In genomic region chr22:33921576-33922181, GRCh38 we compare ENCODE assay signal across 8 cellular contexts. TPM values are rescaled to one million over a fixed set of nuclear protein-coding genes. Genes with fewer than 3 reads are reported as not detected.
A peak's percentile ranks its signal among the peaks of the same experiment; 100 is the strongest.
DNase-seq lines count a peak whose midpoint lies in the region; ATAC-seq and TF ChIP-seq lines count a peak whose summit lies in the region.

No MANE protein-coding gene starts in this region.

- CTCF ChIA-PET in HEK293T (lab: Yijun Ruan, JAX): interaction anchor here (0.6 to 1.9 kb wide), 5 partner anchors 184 to 1265 kb away, joined by 3 to 8 read pairs (median 4); no protein-coding TSS in a partner anchor

- H3K4me3 ChIP-seq in dorsolateral prefrontal cortex (peak overlapping the region; percentile 34 to 97 (median 74)), left lung (peak overlapping the region; percentile 52 to 54)

- no peaks in the 10 kb centered on the region for H3K36me3 ChIP-seq in left lung

- H3K27ac ChIP-seq in dorsolateral prefrontal cortex: peak overlapping the region in 58 of 59 donors; percentile 40 to 92 (median 80)
- H3K27ac ChIP-seq in left lung: peak overlapping the region; percentile 15 to 67

- TF ChIP-seq CTCF in dorsolateral prefrontal cortex (IDR thresholded peaks at IDR 0.05 in 54 of 56, conservative IDR thresholded peaks at IDR 0.05 in 2 of 56; ENCODE audit: low read depth in 1 of 56, partially characterized antibody in 56 of 56) (peak in 1 of 56 donors; percentile 1), left lung (IDR thresholded peaks at IDR 0.05) (no peak)

- intact Hi-C loops in dorsolateral prefrontal cortex (cut with DNase I) (loop anchor here (5.0 to 10.0 kb wide), 8 partner anchors 51 to 1233 kb away; no protein-coding TSS in a partner anchor), left lung (cut with DNase I) (no loop called here)

- H3K4me1 ChIP-seq in left lung: peaks cover 7 to 35% of the 10 kb centered on the region in 2 donors

- ATAC-seq in left lung (peak; percentile 36), HG03025 (IDR thresholded peaks at IDR 0.05; ENCODE audit: low FRiP score, unreplicated experiment) (no peak)

- DNase-seq in AG08395 (ENCODE audit: low spot score): peak; percentile 62
- peak; percentile 46 for DNase-seq in HEK293T (ENCODE audit: extremely low spot score)
- DNase-seq in SW480 (ENCODE audit: low spot score): peak; percentile 18
- peak; percentile 49 to 83 (median 70) for DNase-seq in dorsolateral prefrontal cortex
- DNase-seq in left lung: peak; percentile 50 to 83
- peak; percentile 14 for DNase-seq in stimulated activated CD8-positive, alpha-beta memory T cell treated with anti-CD3 and anti-CD28 coated beads, Interleukin-4, amount 100 ng/mL, for 24 hours (ENCODE audit: low read depth)
- no peak for DNase-seq in mesenteric fat pad (ENCODE audit: low spot score)

- POLR2A ChIA-PET in HEK293T (lab: Yijun Ruan, JAX): interaction anchor here (0.7 to 1.4 kb wide), 6 partner anchors 12 to 188 kb away, joined by 3 to 5 read pairs (median 4); no protein-coding TSS in a partner anchor

- H3K9me3 ChIP-seq in left lung: no peaks in the 10 kb centered on the region

- H3K27me3 ChIP-seq in dorsolateral prefrontal cortex: no peaks in the 10 kb centered on the region
- peaks cover 0 to 65% of the 10 kb centered on the region in 2 donors for H3K27me3 ChIP-seq in left lung

TF ChIP-seq in HEK293T, 16 proteins besides CTCF, POLR2A, EP300 and RAD21:
- TF ChIP-seq PKNOX1 (IDR thresholded peaks at IDR 0.05): no peak
- TF ChIP-seq FOXA1 (IDR thresholded peaks at IDR 0.05): no peak
- no peak for TF ChIP-seq NFRKB (IDR thresholded peaks at IDR 0.05)
- no peak for TF ChIP-seq ARNT (IDR thresholded peaks at IDR 0.05)
- no peak for TF ChIP-seq FOXK2 (IDR thresholded peaks at IDR 0.05)
- no peak for TF ChIP-seq HDGF (IDR thresholded peaks at IDR 0.05; ENCODE audit: borderline replicate concordance)
- no peak for TF ChIP-seq ZNF384 (IDR thresholded peaks at IDR 0.05)
- no peak for TF ChIP-seq BHLHE40 (IDR thresholded peaks at IDR 0.05; ENCODE audit: borderline replicate concordance)
- TF ChIP-seq TARDBP (IDR thresholded peaks at IDR 0.05): no peak
- TF ChIP-seq SUZ12 (IDR thresholded peaks at IDR 0.05): no peak
- no peak for TF ChIP-seq SP1 (IDR thresholded peaks at IDR 0.05)
- no peak for TF ChIP-seq LEF1 (IDR thresholded peaks at IDR 0.05; ENCODE audit: borderline replicate concordance)
- TF ChIP-seq CTBP1 (IDR thresholded peaks at IDR 0.05; ENCODE audit: borderline replicate concordance): no peak

RNA-seq across cellular contexts. Expression of gene LARGE1, which starts 1.4 kb away (rescaled TPM):
- total RNA-seq in dorsolateral prefrontal cortex (100 to 1,000 TPM in 82 of 120 experiments, 10 to 100 TPM in 38; 55.9 to 143 (median 106) TPM), left lung (10 to 100 TPM; 22.4 to 28.9 TPM), mesenteric fat pad (26.2 TPM)

Comparison
In these comparisons a context has a peak if more than half of its experiments do, and no peak if none do; other contexts are left out.
1. intact Hi-C loops: an anchor here in dorsolateral prefrontal cortex (5.0 to 10.0 kb wide); none called in left lung.